8 cellular contexts compared by ENCODE assay signal in the genomic region with DNA sequence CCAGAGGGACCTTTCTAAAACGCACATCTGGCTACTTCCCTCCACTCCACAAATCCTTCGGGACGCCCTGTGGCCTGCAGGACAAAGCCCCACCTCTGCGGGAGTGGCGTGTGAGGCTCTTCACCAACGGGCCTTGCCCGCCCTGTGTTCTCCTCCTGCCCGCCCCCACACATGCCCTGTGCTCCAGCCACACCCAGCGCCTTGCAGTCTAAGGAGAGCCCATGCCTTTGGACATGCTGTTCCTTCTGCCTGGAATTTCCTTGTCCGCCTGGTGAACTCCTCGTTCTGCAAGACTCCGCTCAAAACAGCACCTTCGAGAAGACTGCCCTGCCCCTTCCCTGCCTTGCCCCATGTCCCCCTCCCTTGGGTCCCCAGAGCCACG. TPM values are rescaled to one million over a fixed set of nuclear protein-coding genes. Genes with fewer than 3 reads are reported as not detected.
DNase-seq lines count a peak whose midpoint lies in the region; ATAC-seq and TF ChIP-seq lines count a peak whose summit lies in the region.
"Had no signal": no experiment of that assay in that cellular context is flagged by ENCODE, and none has a peak within 500 bp of the region (broad histone marks: within the 10 kb centered on the region; RNA-seq: fewer than 3 reads in every experiment).

No MANE protein-coding gene starts in this region.

- DNase-seq in DMS114 treated with DMSO at 0.1 percent for 48 hours (lab: John Stamatoyannopoulos, UW; ENCODE audit: unreplicated experiment) = peak; percentile 32
- DNase-seq in MCF 10A (ENCODE audit: unreplicated experiment) = peak; percentile 95
- no peak for DNase-seq in naive thymus-derived CD4-positive, alpha-beta T cell
- DNase-seq in effector CD4-positive, alpha-beta T cell = no peak
- DNase-seq: activated CD4-positive, alpha-beta T cell treated with anti-CD3 and anti-CD28 coated beads for 48 hours; NK-92 treated with Interleukin-12 subunit alpha and Interleukin-12 subunit beta, amount 100 ng/mL, for 24 hours had no signal

- H3K36me3 Mint-ChIP-seq in MCF 10A (ENCODE audit: insufficient read depth, unreplicated experiment) = peaks cover 98% of the 10 kb centered on the region
- H3K36me3 Mint-ChIP-seq in naive thymus-derived CD4-positive, alpha-beta T cell = peaks cover 8 to 60% (median 41%) of the 10 kb centered on the region in 5 donors

- CTCF ChIA-PET in MCF 10A (lab: Yijun Ruan, JAX) = interaction anchor here (0.6 to 3.9 kb wide), 7 partner anchors 9 to 498 kb away, joined by 3 to 15 read pairs (median 6); a partner anchor contains a TSS
- CTCF ChIA-PET in naive thymus-derived CD4-positive, alpha-beta T cell (lab: Charles Lee) = no interaction called here

- no peaks in the 10 kb centered on the region for H3K27me3 Mint-ChIP-seq in MCF 10A (ENCODE audit: insufficient read depth, unreplicated experiment)
- no peaks in the 10 kb centered on the region for H3K27me3 Mint-ChIP-seq in naive thymus-derived CD4-positive, alpha-beta T cell

- POLR2A ChIA-PET in MCF 10A (lab: Yijun Ruan, JAX) = interaction anchor here (0.5 to 5.3 kb wide), 15 partner anchors 8 to 1081 kb away, joined by 3 to 190 read pairs (median 9); a partner anchor contains a TSS
- POLR2A ChIA-PET in naive thymus-derived CD4-positive, alpha-beta T cell (lab: Charles Lee) = interaction anchor here (0.5 to 2.9 kb wide), 3 partner anchors 16 to 805 kb away, joined by 3 to 20 read pairs (median 4); a partner anchor contains a TSS

- H3K27ac Mint-ChIP-seq in MCF 10A (ENCODE audit: low read depth, unreplicated experiment) = peak overlapping the region; percentile 81
- peak overlapping the region in 6 of 9 donors; percentile 16 to 71 (median 33) for H3K27ac Mint-ChIP-seq in naive thymus-derived CD4-positive, alpha-beta T cell

- no peak overlapping the region for H3K27ac ChIP-seq in naive thymus-derived CD4-positive, alpha-beta T cell (ENCODE audit: low read depth, low read length)

- no TSS peak for BruUV-seq in MCF 10A (replicated peaks; lab: Mats Ljungman, UMichigan)

- no peaks in the 10 kb centered on the region for H3K9me3 Mint-ChIP-seq in MCF 10A (ENCODE audit: unreplicated experiment)
- peaks cover 0 to 18% (median 0%) of the 10 kb centered on the region in 11 donors for H3K9me3 Mint-ChIP-seq in naive thymus-derived CD4-positive, alpha-beta T cell

- no peak overlapping the region for H3K4me3 ChIP-seq in naive thymus-derived CD4-positive, alpha-beta T cell (ENCODE audit: low read length)

- no peak for ATAC-seq in naive thymus-derived CD4-positive, alpha-beta T cell
- ATAC-seq in GM18868 (IDR thresholded peaks at IDR 0.05; ENCODE audit: unreplicated experiment) (no peak), GM19467 (IDR thresholded peaks at IDR 0.05; ENCODE audit: unreplicated experiment) (no peak)

- H3K27me3 ChIP-seq in naive thymus-derived CD4-positive, alpha-beta T cell (ENCODE audit: control insufficient read depth in 2 of 2, insufficient read depth in 2 of 2, low read length in 2 of 2) = no peaks in the 10 kb centered on the region

- peaks cover 43 to 98% (median 53%) of the 10 kb centered on the region in 3 experiments for H3K36me3 ChIP-seq in naive thymus-derived CD4-positive, alpha-beta T cell (ENCODE audit: control insufficient read depth in 2 of 3, insufficient read depth in 3 of 3, low read length in 3 of 3)

- peaks cover 49% of the 10 kb centered on the region for H3K4me1 Mint-ChIP-seq in MCF 10A (ENCODE audit: insufficient read depth, unreplicated experiment)
- H3K4me1 Mint-ChIP-seq in naive thymus-derived CD4-positive, alpha-beta T cell = peaks cover 4 to 35% (median 16%) of the 10 kb centered on the region in 7 donors

- no peak for TF ChIP-seq CTCF in MCF 10A (IDR thresholded peaks at IDR 0.05; ENCODE audit: unreplicated experiment)

- H3K4me1 ChIP-seq in naive thymus-derived CD4-positive, alpha-beta T cell (ENCODE audit: control insufficient read depth in 2 of 2, insufficient read depth in 2 of 2, low read length in 2 of 2) = no peaks in the 10 kb centered on the region

- intact Hi-C loops in MCF 10A (cut with micrococcal nuclease) = loop anchor here (1.0 to 2.0 kb wide), 4 partner anchors 17 to 99 kb away; a partner anchor contains a TSS
- intact Hi-C loops in naive thymus-derived CD4-positive, alpha-beta T cell (cut with micrococcal nuclease) = loop anchor here in 1 of 2 donors (10.0 kb wide), 2 partner anchors 365 to 505 kb away; a partner anchor contains a TSS

- H3K9me3 ChIP-seq in naive thymus-derived CD4-positive, alpha-beta T cell (ENCODE audit: control insufficient read depth in 2 of 3, low read length in 3 of 3) = no peaks in the 10 kb centered on the region

- H3K4me3 Mint-ChIP-seq in MCF 10A (ENCODE audit: unreplicated experiment) = peak overlapping the region; percentile 74
- peak overlapping the region in 1 of 10 donors; percentile 61 for H3K4me3 Mint-ChIP-seq in naive thymus-derived CD4-positive, alpha-beta T cell

RNA-seq across cellular contexts. Expression of a gene that starts 7.4 kb away (rescaled TPM):
- 438 and 504 TPM in 2 replicates for total RNA-seq in MCF 10A (2022)
- total RNA-seq in naive thymus-derived CD4-positive, alpha-beta T cell = 100 to 1,000 TPM in 2 of 5 experiments, 10 to 100 TPM in 3; 65.3 to 242 (median 99.3) TPM
- polyA plus RNA-seq in naive thymus-derived CD4-positive, alpha-beta T cell = 100 to 1,000 TPM; 136 to 252 TPM

RNA-seq across cellular contexts. Expression of a gene that starts 17.2 kb away (rescaled TPM):
- total RNA-seq in MCF 10A (2022) = 710 and 779 TPM in 2 replicates
- total RNA-seq in naive thymus-derived CD4-positive, alpha-beta T cell = 1,000 to 10,000 TPM in 4 of 5 experiments, 100 to 1,000 TPM in 1; 590 to 1,259 (median 1,020) TPM
- polyA plus RNA-seq in naive thymus-derived CD4-positive, alpha-beta T cell = 100 to 1,000 TPM in 1 of 2 donors, 10 to 100 TPM in 1; 52.1 to 119 TPM

RNA-seq across cellular contexts. Expression of a gene that starts 17.7 kb away (rescaled TPM):
- not detected in 2 replicates for total RNA-seq in MCF 10A (2022)
- total RNA-seq in naive thymus-derived CD4-positive, alpha-beta T cell = under 1 TPM in 1 of 5 experiments, not detected in 4; 0.19 TPM
- not detected for polyA plus RNA-seq in naive thymus-derived CD4-positive, alpha-beta T cell

RNA-seq across cellular contexts. Expression of a gene that starts 28.6 kb away (rescaled TPM):
- total RNA-seq in MCF 10A (2022) = not detected in 2 replicates
- not detected for total RNA-seq in naive thymus-derived CD4-positive, alpha-beta T cell
- not detected for polyA plus RNA-seq in naive thymus-derived CD4-positive, alpha-beta T cell

RNA-seq across cellular contexts. Expression of a gene that starts 47.4 kb away (rescaled TPM):
- 16.4 TPM in 2 replicates for total RNA-seq in MCF 10A (2022)
- total RNA-seq in naive thymus-derived CD4-positive, alpha-beta T cell = 1 to 10 TPM in 4 of 5 experiments, not detected in 1; 1.1 to 7.9 (median 1.4) TPM
- 10 to 100 TPM in 1 of 2 donors, 1 to 10 TPM in 1; 1.9 to 11.2 TPM for polyA plus RNA-seq in naive thymus-derived CD4-positive, alpha-beta T cell

Comparison
In these comparisons a context has a peak if more than half of its experiments do, and no peak if none do; other contexts are left out.
1. DNase-seq: peak in DMS114 treated with DMSO at 0.1 percent for 48 hours (single experiment) and MCF 10A (single experiment); none in naive thymus-derived CD4-positive, alpha-beta T cell (0 of 9) and effector CD4-positive, alpha-beta T cell (single experiment).